Comparison of ENCODE assay signal across 2 cellular contexts in the genomic region with DNA sequence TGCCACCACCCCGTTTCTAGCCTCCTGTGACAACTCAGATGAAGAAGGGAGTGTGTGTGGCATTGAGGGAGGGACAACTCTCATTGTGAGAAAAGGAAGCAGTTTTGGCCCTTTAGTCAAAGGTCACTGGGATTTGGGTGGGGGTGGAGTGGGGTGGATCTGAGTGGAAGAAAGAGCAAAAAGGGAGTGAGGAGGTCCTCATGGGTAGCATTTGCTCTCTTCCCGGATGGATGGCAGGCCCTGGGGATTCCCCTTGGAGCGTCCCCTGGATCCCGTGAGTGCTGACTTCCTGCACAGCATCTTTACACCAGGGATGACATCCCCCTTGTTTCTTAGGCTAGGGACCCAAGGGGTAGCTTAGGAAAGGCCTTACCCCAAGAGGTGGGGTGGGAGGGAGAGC.
A peak's percentile ranks its signal among the peaks of the same experiment; 100 is the strongest.
TF ChIP-seq lines count a peak whose summit lies in the region.

No MANE protein-coding gene starts in this region.

TF ChIP-seq in K562, 482 proteins besides CTCF, POLR2A, EP300 and RAD21:
- 0 out of 2 replicates have a peak, but pooled peaks have one; percentile 32 for TF ChIP-seq CTBP1 (IDR thresholded peaks at IDR 0.05; ENCODE audit: borderline replicate concordance)
- TF ChIP-seq ZFX (CRISPR knock-in tag; IDR thresholded peaks at IDR 0.05), result no peak
TF ChIP-seq in K562: peak in this region for 1.

TF ChIP-seq in HepG2, 621 proteins besides CTCF, POLR2A, EP300 and RAD21:
- peak; percentile 20 for TF ChIP-seq ZNF781 (CRISPR knock-in tag; IDR thresholded peaks at IDR 0.05; ENCODE audit: borderline replicate concordance, not compliant biosample characterization)
- no peak for TF ChIP-seq FOXJ3 (CRISPR knock-in tag; IDR thresholded peaks at IDR 0.05; ENCODE audit: borderline replicate concordance)
- 0 out of 2 replicates have a peak, but pooled peaks have one; percentile 36 for TF ChIP-seq ZNF619 (CRISPR knock-in tag; IDR thresholded peaks at IDR 0.05)
- 0 out of 2 replicates have a peak, but pooled peaks have one; percentile 3 for TF ChIP-seq PHF21A (CRISPR knock-in tag; IDR thresholded peaks at IDR 0.05)
- TF ChIP-seq, protein P1, sequence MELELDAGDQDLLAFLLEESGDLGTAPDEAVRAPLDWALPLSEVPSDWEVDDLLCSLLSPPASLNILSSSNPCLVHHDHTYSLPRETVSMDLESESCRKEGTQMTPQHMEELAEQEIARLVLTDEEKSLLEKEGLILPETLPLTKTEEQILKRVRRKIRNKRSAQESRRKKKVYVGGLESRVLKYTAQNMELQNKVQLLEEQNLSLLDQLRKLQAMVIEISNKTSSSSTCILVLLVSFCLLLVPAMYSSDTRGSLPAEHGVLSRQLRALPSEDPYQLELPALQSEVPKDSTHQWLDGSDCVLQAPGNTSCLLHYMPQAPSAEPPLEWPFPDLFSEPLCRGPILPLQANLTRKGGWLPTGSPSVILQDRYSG (CRISPR knock-in tag; IDR thresholded peaks at IDR 0.05), result no peak
